Comparison of ENCODE assay signal across 2 cellular contexts in genomic region chr2:190598621-190599020, GRCh38.
TF ChIP-seq lines count a peak whose summit lies in the region.

No MANE protein-coding gene starts in this region.

TF ChIP-seq in SK-N-SH, 30 proteins besides CTCF, POLR2A, EP300 and RAD21:
- TF ChIP-seq REST (IDR thresholded peaks at IDR 0.05; ENCODE audit: low read depth, low read length) (no peak), NRF1 (IDR thresholded peaks at IDR 0.05; ENCODE audit: low read depth, low read length) (no peak), FOXJ3 (CRISPR knock-in tag; IDR thresholded peaks at IDR 0.05) (no peak), MEF2A (IDR thresholded peaks at IDR 0.05; ENCODE audit: borderline replicate concordance, low read depth) (no peak), GABPA (IDR thresholded peaks at IDR 0.05; ENCODE audit: low read depth) (no peak), USF2 (IDR thresholded peaks at IDR 0.05; ENCODE audit: borderline replicate concordance, low read depth, low read length) (no peak), FOXM1 (IDR thresholded peaks at IDR 0.05; ENCODE audit: low read depth) (no peak), TCF12 (IDR thresholded peaks at IDR 0.05) (no peak), NFIC (IDR thresholded peaks at IDR 0.05; ENCODE audit: borderline replicate concordance) (no peak), PBX3 (IDR thresholded peaks at IDR 0.05) (no peak), CHD2 (IDR thresholded peaks at IDR 0.05; ENCODE audit: low read length, partially characterized antibody) (no peak), MXI1 (IDR thresholded peaks at IDR 0.05; ENCODE audit: low read depth, low read length) (no peak), ZBTB33 (IDR thresholded peaks at IDR 0.05; ENCODE audit: borderline replicate concordance, low read depth) (no peak)

TF ChIP-seq in SK-N-SH treated with all-trans-retinoic acid at 6 μM for 48 hours, 23 proteins besides CTCF, POLR2A, EP300 and RAD21 (continued from another document):
- no peak for TF ChIP-seq TSHZ2 (CRISPR knock-in tag; IDR thresholded peaks at IDR 0.05)
- no peak for TF ChIP-seq CSRNP3 (CRISPR knock-in tag; IDR thresholded peaks at IDR 0.05)
- TF ChIP-seq CSDC2 (CRISPR knock-in tag; IDR thresholded peaks at IDR 0.05) = no peak
- no peak for TF ChIP-seq RARB (CRISPR knock-in tag; IDR thresholded peaks at IDR 0.05)
- no peak for TF ChIP-seq CREB5 (CRISPR knock-in tag; IDR thresholded peaks at IDR 0.05; ENCODE audit: low read depth)
- no peak for TF ChIP-seq ZFP30 (CRISPR knock-in tag; IDR thresholded peaks at IDR 0.05)
- TF ChIP-seq POU6F1 (CRISPR knock-in tag; IDR thresholded peaks at IDR 0.05; ENCODE audit: borderline replicate concordance, low read depth) = no peak
- TF ChIP-seq OSR1 (CRISPR knock-in tag; IDR thresholded peaks at IDR 0.05) = no peak
- TF ChIP-seq ESRRG (CRISPR knock-in tag; IDR thresholded peaks at IDR 0.05) = no peak
- no peak for TF ChIP-seq ISL1 (CRISPR knock-in tag; IDR thresholded peaks at IDR 0.05)
